Comparison of ENCODE assay signal across 25 cellular contexts in the genomic region with DNA sequence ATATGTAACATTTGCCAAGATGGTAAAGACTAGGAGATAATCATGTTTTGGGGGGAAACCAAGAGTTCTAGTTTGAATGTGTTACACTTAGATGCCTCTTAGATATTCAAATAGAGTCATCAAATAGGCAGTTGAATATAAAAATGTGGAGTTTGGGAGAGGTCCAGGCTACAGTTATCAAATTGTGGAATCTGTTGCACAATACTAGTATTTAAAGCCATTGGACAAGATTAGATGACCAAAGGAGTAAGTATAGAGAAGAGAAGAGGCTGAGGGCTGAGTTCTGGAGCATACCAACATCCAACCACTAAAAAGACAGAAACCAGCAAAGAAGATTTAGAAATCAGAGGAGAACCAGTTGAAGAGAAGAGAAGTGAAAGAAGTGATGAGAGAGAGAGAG.
"Had no signal": no experiment of that assay in that cellular context is flagged by ENCODE, and none has a peak within 500 bp of the region (broad histone marks: within the 10 kb centered on the region; RNA-seq: fewer than 3 reads in every experiment).

No MANE protein-coding gene starts in this region.

- H3K36me3 Mint-ChIP-seq: natural killer cell; neural progenitor cell; stimulated activated effector memory CD8-positive, alpha-beta T cell treated with anti-CD3 and anti-CD28 coated beads, Interleukin-12 subunit alpha, Interleukin-12 subunit beta, amount 100 ng/mL, for 72 hours; stimulated activated naive B cell treated with anti-CD40 and anti-IgM and Interleukin-4, amounts not matched to agents 10 μg/mL and 1 μg/mL and 100 μg/mL, for 72 hours had no signal

- H3K27me3 Mint-ChIP-seq: progenitor cell of endocrine pancreas; stimulated activated naive CD8-positive, alpha-beta T cell treated with anti-CD3 and anti-CD28 coated beads, Interleukin-15, Interleukin-2, amounts not matched to agents 100 ng/mL and 50 ng/mL, for 24 hours had no signal

- H3K4me3 Mint-ChIP-seq: natural killer cell; nephron; neural progenitor cell; stimulated activated effector memory CD8-positive, alpha-beta T cell treated with anti-CD3 and anti-CD28 coated beads, Interleukin-12 subunit alpha, Interleukin-12 subunit beta, amount 100 ng/mL, for 72 hours; stimulated activated naive B cell treated with anti-CD40 and anti-IgM and Interleukin-4, amounts not matched to agents 10 μg/mL and 1 μg/mL and 100 μg/mL, for 72 hours; stimulated activated naive CD8-positive, alpha-beta T cell treated with anti-CD3 and anti-CD28 coated beads, Interleukin-15, Interleukin-2, amounts not matched to agents 100 ng/mL and 50 ng/mL, for 24 hours had no signal

- H3K4me1 Mint-ChIP-seq: nephron; stimulated activated effector memory CD8-positive, alpha-beta T cell treated with anti-CD3 and anti-CD28 coated beads, Interleukin-12 subunit alpha, Interleukin-12 subunit beta, amount 100 ng/mL, for 72 hours; stimulated activated naive B cell treated with anti-CD40 and anti-IgM and Interleukin-4, amounts not matched to agents 10 μg/mL and 1 μg/mL and 100 μg/mL, for 72 hours had no signal

- ATAC-seq: natural killer cell; psoas muscle; right cardiac atrium; right lobe of liver; stimulated activated effector memory CD8-positive, alpha-beta T cell treated with anti-CD3 and anti-CD28 coated beads, Interleukin-12 subunit alpha, Interleukin-12 subunit beta, amount 100 ng/mL, for 72 hours; stimulated activated naive B cell treated with anti-CD40 and anti-IgM and Interleukin-4, amounts not matched to agents 10 μg/mL and 1 μg/mL and 100 μg/mL, for 72 hours had no signal

- H3K27ac Mint-ChIP-seq: natural killer cell; nephron; neural progenitor cell; progenitor cell of endocrine pancreas; stimulated activated effector memory CD8-positive, alpha-beta T cell treated with anti-CD3 and anti-CD28 coated beads, Interleukin-12 subunit alpha, Interleukin-12 subunit beta, amount 100 ng/mL, for 72 hours; stimulated activated naive B cell treated with anti-CD40 and anti-IgM and Interleukin-4, amounts not matched to agents 10 μg/mL and 1 μg/mL and 100 μg/mL, for 72 hours; stimulated activated naive CD8-positive, alpha-beta T cell treated with anti-CD3 and anti-CD28 coated beads, Interleukin-15, Interleukin-2, amounts not matched to agents 100 ng/mL and 50 ng/mL, for 24 hours had no signal

- DNase-seq: natural killer cell; occipital lobe; ovary; posterior cingulate gyrus; psoas muscle; right cardiac atrium; right lobe of liver; sigmoid colon; small intestine; stimulated activated CD4-positive, alpha-beta T cell treated with anti-CD3 and anti-CD28 coated beads, Interleukin-15, amount 100 ng/mL, for 24 hours; stimulated activated CD4-positive, alpha-beta T cell treated with anti-CD3 and anti-CD28 coated beads, Interleukin-2, amount 100 ng/mL, for 24 hours; stimulated activated CD4-positive, alpha-beta T cell treated with anti-CD3 and anti-CD28 coated beads, Interleukin-2, amount 100 ng/mL, for 48 hours; stimulated activated CD4-positive, alpha-beta T cell treated with anti-CD3 and anti-CD28 coated beads, Interleukin-4, amount 100 ng/mL, for 24 hours; stimulated activated naive B cell treated with anti-CD40 and anti-IgM and Interleukin-4, amounts not matched to agents 10 μg/mL and 1 μg/mL and 100 μg/mL, for 72 hours; stimulated activated naive CD4-positive, alpha-beta T cell treated with Interleukin-2 at 50 U/mL for 16 hours; stomach; testis; tibial artery; transverse colon; upper lobe of left lung had no signal
